12 cellular contexts compared by ENCODE assay signal in the genomic region with DNA sequence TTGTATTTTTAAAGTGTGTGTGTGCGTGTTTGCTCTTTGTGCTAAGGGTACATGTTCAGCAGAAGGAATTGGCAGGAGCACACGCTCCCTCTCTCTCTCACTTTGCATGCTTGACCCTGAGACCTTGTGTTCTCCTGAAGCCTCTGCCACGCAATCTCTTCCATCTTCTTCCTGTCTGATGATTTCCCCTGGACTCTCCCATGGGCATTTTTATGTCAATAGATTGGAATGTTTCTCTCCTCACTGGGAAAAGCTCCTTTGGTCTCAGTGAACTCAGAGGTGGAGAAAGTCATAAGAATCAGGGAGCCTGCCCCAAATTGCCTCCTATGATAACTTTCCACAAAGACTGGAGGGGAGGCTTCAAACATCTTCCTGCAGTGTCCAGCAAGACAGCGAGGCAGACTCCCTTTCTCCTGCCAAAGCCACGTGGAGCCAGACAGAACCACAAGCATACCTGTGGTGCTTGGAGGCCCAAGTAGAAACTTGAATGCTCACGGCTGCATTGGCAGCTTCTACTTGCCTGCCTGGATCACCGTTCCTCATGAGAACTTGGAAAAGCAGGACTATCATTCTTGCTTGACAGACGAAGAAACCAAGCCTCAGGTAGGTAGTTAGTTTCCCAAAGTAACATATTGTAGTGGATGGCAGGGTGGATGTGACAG.
A peak's percentile ranks its signal among the peaks of the same experiment; 100 is the strongest.
DNase-seq lines count a peak whose midpoint lies in the region; FAIRE-seq and TF ChIP-seq lines count a peak whose summit lies in the region.
"Had no signal": no experiment of that assay in that cellular context is flagged by ENCODE, and none has a peak within 500 bp of the region (broad histone marks: within the 10 kb centered on the region; RNA-seq: fewer than 3 reads in every experiment).

No MANE protein-coding gene starts in this region.

- FAIRE-seq in GM12892 (lab: Jason Lieb, UNC) = no peak
- FAIRE-seq: keratinocyte had no signal

- no peaks in the 10 kb centered on the region for H4K20me1 ChIP-seq in neural progenitor cell (ENCODE audit: low read depth)

- WGBS in esophagus muscularis mucosa = 58% methylated on average over 7 of the region's 8 CpGs

- no peak for TF ChIP-seq EP300 in esophagus muscularis mucosa (IDR thresholded peaks at IDR 0.05)

- TF ChIP-seq POLR2A in esophagus muscularis mucosa (IDR thresholded peaks at IDR 0.05; ENCODE audit: low read depth) (no peak), uterus (IDR thresholded peaks at IDR 0.05) (no peak), GM12892 (IDR thresholded peaks at IDR 0.05; ENCODE audit: low read depth, low read length) (no peak)

- intact Hi-C loops in esophagus muscularis mucosa (cut with DNase I) (no loop called here), uterus (cut with DNase I; ENCODE audit: low total_unique reads) (no loop called here)

- peaks cover 0 to 42% (median 32%) of the 10 kb centered on the region in 4 donors for H3K4me1 ChIP-seq in esophagus muscularis mucosa
- H3K4me1 ChIP-seq in neural progenitor cell = no peaks in the 10 kb centered on the region
- no peaks in the 10 kb centered on the region for H3K4me1 ChIP-seq in uterus
- no peaks in the 10 kb centered on the region for H3K4me1 ChIP-seq in HAP-1

- H3K79me2 ChIP-seq in neural progenitor cell (ENCODE audit: low read depth) = no peaks in the 10 kb centered on the region

- peak overlapping the region; percentile 21 for H3K27ac Mint-ChIP-seq in neural progenitor cell
- H3K27ac Mint-ChIP-seq: progenitor cell of endocrine pancreas had no signal

- no peak overlapping the region for H3K4me2 ChIP-seq in neural progenitor cell

- no peak overlapping the region for H3K4me3 Mint-ChIP-seq in neural progenitor cell

- in situ Hi-C loops in HAP-1 (cut with MboI; ENCODE audit: low sequenced_read_pairs) = no loop called here

- H3K36me3 Mint-ChIP-seq in neural progenitor cell = peaks cover 1% of the 10 kb centered on the region

- H3K36me3 ChIP-seq in esophagus muscularis mucosa (no peaks in the 10 kb centered on the region), neural progenitor cell (no peaks in the 10 kb centered on the region), uterus (no peaks in the 10 kb centered on the region), HAP-1 (replicated peaks) (no peaks in the 10 kb centered on the region)

- TF ChIP-seq CTCF in esophagus muscularis mucosa (IDR thresholded peaks at IDR 0.05) = no peak
- TF ChIP-seq CTCF in neural progenitor cell (IDR thresholded peaks at IDR 0.05) = no peak
- no peak for TF ChIP-seq CTCF in uterus (IDR thresholded peaks at IDR 0.05)

- H3K4me1 Mint-ChIP-seq in neural progenitor cell = peaks cover 2% of the 10 kb centered on the region

- H3K27me3 Mint-ChIP-seq in neural progenitor cell (ENCODE audit: insufficient read depth, low read depth) = no peaks in the 10 kb centered on the region
- H3K27me3 Mint-ChIP-seq: progenitor cell of endocrine pancreas had no signal

- peaks cover 10% of the 10 kb centered on the region for H3K9me3 Mint-ChIP-seq in neural progenitor cell

- DNase-seq in RPMI7951 (ENCODE audit: low read depth) (peak; percentile 94), esophagus muscularis mucosa (ENCODE audit: extremely low spot score) (no peak), neural progenitor cell (ENCODE audit: low spot score) (no peak), uterus (peak; percentile 56 to 63), HAP-1 (ENCODE audit: low spot score in 2 of 2) (no peak), cortex of kidney (lab: John Stamatoyannopoulos, UW) (no peak), GM12892 (ENCODE audit: insufficient read length) (no peak)
- DNase-seq: DMS53, IMR-90, NCI-H1930 had no signal

- no peak overlapping the region for H2AFZ ChIP-seq in neural progenitor cell (replicated peaks)

- H3K27ac ChIP-seq in esophagus muscularis mucosa (replicated peaks in 1 of 4) = peak overlapping the region; percentile 73 to 84 (median 79)
- H3K27ac ChIP-seq in neural progenitor cell = no peak overlapping the region
- peak overlapping the region; percentile 47 to 49 for H3K27ac ChIP-seq in uterus

- H3K27me3 ChIP-seq in esophagus muscularis mucosa = no peaks in the 10 kb centered on the region
- H3K27me3 ChIP-seq in neural progenitor cell = no peaks in the 10 kb centered on the region
- H3K27me3 ChIP-seq in uterus = no peaks in the 10 kb centered on the region
- H3K27me3 ChIP-seq in HAP-1 (ENCODE audit: low read depth) = no peaks in the 10 kb centered on the region

- H3F3A ChIP-seq in neural progenitor cell (ENCODE audit: low read depth) = no peaks in the 10 kb centered on the region

- no peak overlapping the region for H3K9ac ChIP-seq in neural progenitor cell

- H3K9me3 ChIP-seq in esophagus muscularis mucosa (no peaks in the 10 kb centered on the region), neural progenitor cell (ENCODE audit: low read depth) (no peaks in the 10 kb centered on the region), uterus (no peaks in the 10 kb centered on the region), HAP-1 (no peaks in the 10 kb centered on the region)

- H3K4me3 ChIP-seq in esophagus muscularis mucosa (peak overlapping the region in 2 of 4 donors; percentile 23 to 26), neural progenitor cell (no peak overlapping the region), uterus (no peak overlapping the region), HAP-1 (no peak overlapping the region)

Comparison
In these comparisons a context has a peak if more than half of its experiments do, and no peak if none do; other contexts are left out.
1. DNase-seq: peak in RPMI7951 (single experiment) and uterus (2 of 2); none in esophagus muscularis mucosa (single experiment), neural progenitor cell (single experiment), HAP-1 (0 of 2), cortex of kidney (single experiment) and GM12892 (single experiment).